In genomic region chr17:57810740-57811632, GRCh38 we compare ENCODE assay signal across 8 cellular contexts. TPM values are rescaled to one million over a fixed set of nuclear protein-coding genes. Genes with fewer than 3 reads are reported as not detected.
A peak's percentile ranks its signal among the peaks of the same experiment; 100 is the strongest.
DNase-seq lines count a peak whose midpoint lies in the region; ATAC-seq and TF ChIP-seq lines count a peak whose summit lies in the region.

No MANE protein-coding gene starts in this region.

- no peak for TF ChIP-seq CTCF in tibial nerve (IDR thresholded peaks at IDR 0.05)
- no peak for TF ChIP-seq CTCF in CD4-positive, alpha-beta T cell (IDR thresholded peaks at IDR 0.05)

- H3K27me3 ChIP-seq in tibial nerve = no peaks in the 10 kb centered on the region
- peaks cover 28% of the 10 kb centered on the region for H3K27me3 ChIP-seq in CD4-positive, alpha-beta T cell (ENCODE audit: control insufficient read depth, insufficient read depth, low read length)

- no peak overlapping the region for H3K4me3 Mint-ChIP-seq in CD4-positive, alpha-beta T cell

- no peaks in the 10 kb centered on the region for H3K36me3 ChIP-seq in tibial nerve

- ATAC-seq in CD4-positive, alpha-beta T cell (ENCODE audit: poor library complexity) = no peak
- no peak for ATAC-seq in GM21619 (IDR thresholded peaks at IDR 0.05; ENCODE audit: unreplicated experiment)
- no peak for ATAC-seq in HG03159 (IDR thresholded peaks at IDR 0.05; ENCODE audit: unreplicated experiment)

- TF ChIP-seq POLR2A in tibial nerve (IDR thresholded peaks at IDR 0.05) = no peak

- WGBS in tibial nerve, 2 donors = 5 to 7% methylated on average over 30 to 31 of the region's 31 CpGs

- H3K36me3 Mint-ChIP-seq in CD4-positive, alpha-beta T cell (ENCODE audit: low read depth) = no peaks in the 10 kb centered on the region

- H3K9me3 Mint-ChIP-seq in CD4-positive, alpha-beta T cell = no peaks in the 10 kb centered on the region

- peak overlapping the region; percentile 36 to 76 (median 54) for H3K27ac ChIP-seq in tibial nerve
- no peak overlapping the region for H3K27ac ChIP-seq in CD4-positive, alpha-beta T cell (ENCODE audit: low read depth, low read length)

- H3K4me1 ChIP-seq in tibial nerve = peaks cover 0 to 18% (median 14%) of the 10 kb centered on the region in 4 donors

- no peak overlapping the region for H3K27ac Mint-ChIP-seq in CD4-positive, alpha-beta T cell

- peaks cover 81% of the 10 kb centered on the region for H3K27me3 Mint-ChIP-seq in CD4-positive, alpha-beta T cell

- DNase-seq in D341Med (ENCODE audit: low spot score) = peak; percentile 71
- peak; percentile 73 for DNase-seq in NCI-H187 treated with DMSO at 0.1 percent for 48 hours (lab: John Stamatoyannopoulos, UW)
- peak; percentile 80 for DNase-seq in astrocyte of the hippocampus (ENCODE audit: low read depth, low spot score)
- peak; percentile 77 for DNase-seq in left kidney (ENCODE audit: low read depth, low spot score)
- peak in 1 of 2 donors; percentile 24 for DNase-seq in tibial nerve (ENCODE audit: low spot score in 2 of 2)
- DNase-seq in CD4-positive, alpha-beta T cell = no peak

- peak overlapping the region; percentile 2 to 38 (median 20) for H3K4me3 ChIP-seq in tibial nerve

- H3K9me3 ChIP-seq in tibial nerve = no peaks in the 10 kb centered on the region
- no peaks in the 10 kb centered on the region for H3K9me3 ChIP-seq in CD4-positive, alpha-beta T cell (ENCODE audit: control insufficient read depth, low read length)

- H3K4me1 Mint-ChIP-seq in CD4-positive, alpha-beta T cell (ENCODE audit: low read depth) = peaks cover 7% of the 10 kb centered on the region

- no peak for TF ChIP-seq EP300 in tibial nerve (IDR thresholded peaks at IDR 0.05)

- CTCF ChIA-PET in CD4-positive, alpha-beta T cell (lab: Charles Lee) = no interaction called here

- intact Hi-C loops in CD4-positive, alpha-beta T cell (cut with DNase I, micrococcal nuclease) = no loop called here

- POLR2A ChIA-PET in CD4-positive, alpha-beta T cell (lab: Charles Lee) = interaction anchor here (0.6 kb wide), 1 partner anchor 302 kb away, joined by 3 read pairs; no protein-coding TSS in a partner anchor

RNA-seq across cellular contexts. Expression of gene MRPS23, which starts 38.9 kb away (rescaled TPM):
- 10 to 100 TPM in 2 of 4 donors, 1 to 10 TPM in 2; 8.0 to 20.1 (median 9.0) TPM for total RNA-seq in tibial nerve
- 10 to 100 TPM; 14.6 to 14.7 TPM for total RNA-seq in CD4-positive, alpha-beta T cell

Comparison
In these comparisons a context has a peak if more than half of its experiments do, and no peak if none do; other contexts are left out.
1. DNase-seq: peak in D341Med (single experiment), NCI-H187 treated with DMSO at 0.1 percent for 48 hours (single experiment), astrocyte of the hippocampus (single experiment) and left kidney (single experiment); none in CD4-positive, alpha-beta T cell (0 of 10).